In the genomic region with DNA sequence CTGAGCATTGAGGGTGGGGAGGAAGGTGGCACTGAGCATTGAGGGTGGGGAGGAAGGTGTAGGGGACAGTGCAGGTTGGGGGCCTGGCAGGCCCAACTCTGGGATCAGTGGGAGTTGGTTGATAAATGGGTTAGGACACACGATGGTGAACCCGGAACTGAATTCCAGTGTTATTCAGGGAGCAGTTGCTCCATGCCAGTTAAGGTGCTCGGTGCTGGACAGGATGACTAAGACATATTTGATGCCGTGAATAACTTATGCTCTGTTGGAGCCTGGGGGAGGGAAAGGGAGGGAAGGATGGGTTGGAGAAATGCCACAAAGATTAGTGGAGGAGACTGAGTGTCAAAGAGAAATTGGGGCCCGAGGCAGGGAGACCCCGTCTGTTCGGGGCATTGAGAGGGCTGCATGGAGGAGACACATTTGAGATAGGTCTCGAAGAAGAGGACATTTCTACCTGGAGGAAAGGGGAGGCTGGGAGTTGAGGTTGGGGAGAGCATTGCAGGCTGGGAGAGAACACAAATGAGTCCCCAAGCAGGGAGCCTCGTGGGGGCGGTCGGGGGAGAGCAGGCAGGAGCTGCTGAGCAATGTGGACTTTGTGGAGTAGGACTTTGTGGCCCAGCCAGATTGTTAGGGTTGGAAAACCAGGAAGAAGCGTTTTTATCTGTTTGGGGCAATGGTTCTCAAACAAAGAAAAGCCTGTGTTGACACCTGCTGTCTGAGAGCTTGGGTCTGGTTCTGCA, we compare ENCODE assay signal across 28 cellular contexts.
DNase-seq lines count a peak whose midpoint lies in the region; ATAC-seq and TF ChIP-seq lines count a peak whose summit lies in the region.
"Had no signal": no experiment of that assay in that cellular context is flagged by ENCODE, and none has a peak within 500 bp of the region (broad histone marks: within the 10 kb centered on the region; RNA-seq: fewer than 3 reads in every experiment).

No MANE protein-coding gene starts in this region.

- no peak overlapping the region for H3K4me3 Mint-ChIP-seq in Calu3 (ENCODE audit: low read depth, unreplicated experiment)
- H3K4me3 Mint-ChIP-seq in activated CD4-positive, alpha-beta T cell treated with anti-CD3 and anti-CD28 coated beads, Interleukin-2, amount 10 ng/mL, durations not matched to agents 24 days and 14 days, result no peak overlapping the region
- H3K4me3 Mint-ChIP-seq: activated B cell treated with CpG ODN at 0.5 μM for 24 hours; activated naive CD8-positive, alpha-beta T cell treated with anti-CD3 and anti-CD28 coated beads, Interleukin-2, amount 10 ng/mL, durations not matched to agents 7 days and 5 days; natural killer cell had no signal

- peaks cover 0 to 13% (median 0%) of the 10 kb centered on the region in 3 donors for H3K27me3 ChIP-seq in sigmoid colon

- peaks cover 11% of the 10 kb centered on the region for H3K4me1 Mint-ChIP-seq in Calu3 (ENCODE audit: low read depth, unreplicated experiment)
- H3K4me1 Mint-ChIP-seq in activated CD4-positive, alpha-beta T cell treated with anti-CD3 and anti-CD28 coated beads, Interleukin-2, amount 10 ng/mL, durations not matched to agents 24 days and 14 days, result no peaks in the 10 kb centered on the region
- H3K4me1 Mint-ChIP-seq: activated B cell treated with CpG ODN at 0.5 μM for 24 hours; activated naive CD8-positive, alpha-beta T cell treated with anti-CD3 and anti-CD28 coated beads, Interleukin-2, amount 10 ng/mL, durations not matched to agents 7 days and 5 days; natural killer cell had no signal

- H3K27ac ChIP-seq in sigmoid colon, result no peak overlapping the region
- H3K27ac ChIP-seq: C4-2B, foreskin keratinocyte, left ventricle myocardium inferior, parathyroid adenoma, stomach, tibial artery had no signal

- no peak overlapping the region for H3K4me3 ChIP-seq in sigmoid colon
- H3K4me3 ChIP-seq: left ventricle myocardium inferior, stomach, tibial artery had no signal

- CTCF ChIA-PET in Calu3 (lab: Charles Lee), result no interaction called here

- H3K9me3 Mint-ChIP-seq in Calu3 (ENCODE audit: low read depth, unreplicated experiment), result peaks cover 3% of the 10 kb centered on the region
- H3K9me3 Mint-ChIP-seq in activated CD4-positive, alpha-beta T cell treated with anti-CD3 and anti-CD28 coated beads, Interleukin-2, amount 10 ng/mL, durations not matched to agents 24 days and 14 days, result no peaks in the 10 kb centered on the region
- H3K9me3 Mint-ChIP-seq: activated B cell treated with CpG ODN at 0.5 μM for 24 hours; activated naive CD8-positive, alpha-beta T cell treated with anti-CD3 and anti-CD28 coated beads, Interleukin-2, amount 10 ng/mL, durations not matched to agents 7 days and 5 days; activated T-helper 2 cell treated with anti-CD3 and anti-CD28 coated beads, Interferon-gamma antibody, Interleukin-2, Interleukin-4, amounts not matched to agents 10 μg/mL and 5 μg/mL and 100 μg/mL, durations not matched to agents 14 hours and 24 hours and 36 hours; natural killer cell had no signal

- intact Hi-C loops in Calu3 (cut with micrococcal nuclease; ENCODE audit: unreplicated experiment) (no loop called here), sigmoid colon (cut with DNase I) (no loop called here)
- intact Hi-C loops in activated CD4-positive, alpha-beta T cell treated with anti-CD3 and anti-CD28 coated beads, Interleukin-2, amount 10 ng/mL, durations not matched to agents 24 days and 14 days (cut with micrococcal nuclease), result no loop called here

- TF ChIP-seq EP300 in sigmoid colon (IDR thresholded peaks at IDR 0.05), result no peak

- H3K9me3 ChIP-seq in sigmoid colon, result no peaks in the 10 kb centered on the region
- H3K9me3 ChIP-seq: left ventricle myocardium inferior, stomach, tibial artery had no signal

- BruUV-seq in Calu3 (replicated peaks; lab: Mats Ljungman, UMichigan), result no TSS peak

- WGBS in sigmoid colon, 2 donors, result 75 to 84% methylated on average over 12 of the region's 12 CpGs

- TF ChIP-seq POLR2A in sigmoid colon (IDR thresholded peaks at IDR 0.05), result no peak

- no peaks in the 10 kb centered on the region for H3K4me1 ChIP-seq in sigmoid colon
- H3K4me1 ChIP-seq: foreskin keratinocyte, stomach, tibial artery had no signal

- ATAC-seq in GM19023 (IDR thresholded peaks at IDR 0.05; ENCODE audit: unreplicated experiment), result no peak
- ATAC-seq: foreskin keratinocyte, natural killer cell, sciatic nerve had no signal

- H3K36me3 ChIP-seq in sigmoid colon, result no peaks in the 10 kb centered on the region
- H3K36me3 ChIP-seq: left ventricle myocardium inferior, stomach, tibial artery had no signal

- TF ChIP-seq CTCF in Calu3 (IDR thresholded peaks at IDR 0.05; ENCODE audit: unreplicated experiment) (no peak), sigmoid colon (IDR thresholded peaks at IDR 0.05) (no peak)

- peak; percentile 23 for DNase-seq in Calu3
- peak; percentile 4 for DNase-seq in HT-29 (ENCODE audit: low spot score)
- DNase-seq in amniotic epithelial cell (ENCODE audit: low read depth), result peak; percentile 64
- peak; percentile 8 for DNase-seq in myocyte (ENCODE audit: low read depth)
- DNase-seq in iPS-NIHi7 (ENCODE audit: extremely low spot score), result no peak
- no peak for DNase-seq in activated CD4-positive, alpha-beta T cell treated with anti-CD3 and anti-CD28 coated beads, Interleukin-2, amount 10 ng/mL, durations not matched to agents 24 days and 14 days
- DNase-seq in sigmoid colon, result no peak
- DNase-seq: activated B cell treated with CpG ODN at 0.5 μM for 24 hours; activated CD4-positive, alpha-beta T cell treated with anti-CD3 and anti-CD28 coated beads, Interleukin-2, amount 50 U/mL, for 48 hours; activated CD8-positive, alpha-beta memory T cell treated with anti-CD3 and anti-CD28 coated beads, Interleukin-2, amount 50 U/mL, for 4 hours; activated naive CD8-positive, alpha-beta T cell treated with anti-CD3 and anti-CD28 coated beads, Interleukin-2, amount 10 ng/mL, durations not matched to agents 7 days and 5 days; effector CD8-positive, alpha-beta T cell; Kasumi-1; left ventricle myocardium inferior; natural killer cell; NCI-H1930; NCI-H446 treated with DMSO at 0.1 percent for 48 hours; OCI-M1; SHP77 treated with DMSO at 0.1 percent for 48 hours; stimulated activated CD4-positive, alpha-beta T cell treated with anti-CD3 and anti-CD28 coated beads, Interleukin-15, amount 100 ng/mL, for 24 hours; stomach; tibial artery had no signal

- H3K36me3 Mint-ChIP-seq in Calu3 (ENCODE audit: insufficient read depth, unreplicated experiment), result no peaks in the 10 kb centered on the region
- H3K36me3 Mint-ChIP-seq in activated CD4-positive, alpha-beta T cell treated with anti-CD3 and anti-CD28 coated beads, Interleukin-2, amount 10 ng/mL, durations not matched to agents 24 days and 14 days (ENCODE audit: low read depth), result no peaks in the 10 kb centered on the region
- H3K36me3 Mint-ChIP-seq: activated naive CD8-positive, alpha-beta T cell treated with anti-CD3 and anti-CD28 coated beads, Interleukin-2, amount 10 ng/mL, durations not matched to agents 7 days and 5 days; natural killer cell had no signal

- H3K27ac Mint-ChIP-seq in Calu3 (ENCODE audit: unreplicated experiment), result peak overlapping the region; percentile 42
- no peak overlapping the region for H3K27ac Mint-ChIP-seq in activated CD4-positive, alpha-beta T cell treated with anti-CD3 and anti-CD28 coated beads, Interleukin-2, amount 10 ng/mL, durations not matched to agents 24 days and 14 days
- H3K27ac Mint-ChIP-seq: activated B cell treated with CpG ODN at 0.5 μM for 24 hours; activated naive CD8-positive, alpha-beta T cell treated with anti-CD3 and anti-CD28 coated beads, Interleukin-2, amount 10 ng/mL, durations not matched to agents 7 days and 5 days; activated T-helper 2 cell treated with anti-CD3 and anti-CD28 coated beads, Interferon-gamma antibody, Interleukin-2, Interleukin-4, amounts not matched to agents 10 μg/mL and 5 μg/mL and 100 μg/mL, durations not matched to agents 14 hours and 24 hours and 36 hours; natural killer cell had no signal

- peaks cover 39% of the 10 kb centered on the region for H3K27me3 Mint-ChIP-seq in Calu3 (ENCODE audit: unreplicated experiment)
- H3K27me3 Mint-ChIP-seq in activated CD4-positive, alpha-beta T cell treated with anti-CD3 and anti-CD28 coated beads, Interleukin-2, amount 10 ng/mL, durations not matched to agents 24 days and 14 days, result peaks cover 9% of the 10 kb centered on the region
- H3K27me3 Mint-ChIP-seq: activated naive CD8-positive, alpha-beta T cell treated with anti-CD3 and anti-CD28 coated beads, Interleukin-2, amount 10 ng/mL, durations not matched to agents 7 days and 5 days had no signal

Comparison
In these comparisons a context has a peak if more than half of its experiments do, and no peak if none do; other contexts are left out.
1. DNase-seq: peak in Calu3 (single experiment), HT-29 (single experiment), amniotic epithelial cell (single experiment) and myocyte (single experiment); none in iPS-NIHi7 (single experiment), activated CD4-positive, alpha-beta T cell treated with anti-CD3 and anti-CD28 coated beads, Interleukin-2, amount 10 ng/mL, durations not matched to agents 24 days and 14 days (single experiment) and sigmoid colon (single experiment).